Comparison of ENCODE assay signal across 11 cellular contexts in genomic region chr11:47272706-47273105, GRCh38. TPM values are rescaled to one million over a fixed set of nuclear protein-coding genes. Genes with fewer than 3 reads are reported as not detected.
DNase-seq lines count a peak whose midpoint lies in the region; ATAC-seq and TF ChIP-seq lines count a peak whose summit lies in the region.
"Had no signal": no experiment of that assay in that cellular context is flagged by ENCODE, and none has a peak within 500 bp of the region (broad histone marks: within the 10 kb centered on the region; RNA-seq: fewer than 3 reads in every experiment).

No MANE protein-coding gene starts in this region.

- H4K5ac ChIP-seq in IMR-90 (ENCODE audit: low read depth, low read length): no peak overlapping the region

- peaks cover 31% of the 10 kb centered on the region for H3K36me3 ChIP-seq in CD8-positive, alpha-beta T cell (ENCODE audit: insufficient read depth, low read length)
- H3K36me3 ChIP-seq in IMR-90 (ENCODE audit: control insufficient read depth, insufficient read depth, low read length): peaks cover 25% of the 10 kb centered on the region

- H3K27me3 ChIP-seq in CD8-positive, alpha-beta T cell (ENCODE audit: insufficient read depth, low read length): no peaks in the 10 kb centered on the region
- no peaks in the 10 kb centered on the region for H3K27me3 ChIP-seq in IMR-90 (ENCODE audit: control insufficient read depth, insufficient read depth, low read length)
- H3K27me3 ChIP-seq: esophagus muscularis mucosa, SJSA1 had no signal

- no peak for ATAC-seq in CD8-positive, alpha-beta T cell
- no peak for ATAC-seq in IMR-90 (ENCODE audit: low read depth)
- ATAC-seq in activated CD4-positive, CD25-positive, alpha-beta regulatory T cell treated with anti-CD3 and anti-CD28 coated beads, Interleukin-2, amount 50 U/mL, for 24 hours: no peak
- ATAC-seq: left cardiac atrium had no signal

- dilution Hi-C loops in IMR-90 (cut with HindIII; ENCODE audit: low sequenced_read_pairs, unreplicated experiment): no loop called here

- BruUV-seq in IMR-90 (replicated peaks; lab: Mats Ljungman, UMichigan): no TSS peak

- H3K56ac ChIP-seq in IMR-90 (ENCODE audit: extremely low read depth, insufficient read depth, low read length): no peak overlapping the region

- intact Hi-C loops in CD8-positive, alpha-beta T cell (cut with DNase I, micrococcal nuclease): loop anchor here (5.0 to 10.0 kb wide), 5 partner anchors 40 to 575 kb away; partner anchors contain the start of genes FNBP4 (in 1 of the 2), KBTBD4 (in 1 of the 2), MTCH2 (in 1 of the 2) and NDUFS3 (in 1 of the 2)
- intact Hi-C loops in IMR-90 (cut with micrococcal nuclease) (loop anchor here (5.0 kb wide), 1 partner anchor 35 kb away; no protein-coding TSS in a partner anchor), posterior vena cava (cut with DNase I) (no loop called here)
- intact Hi-C loops in activated T-helper 1 cell treated with anti-CD3 and anti-CD28 coated beads, Interleukin-12 subunit alpha, Interleukin-12 subunit beta, Interleukin-2, Interleukin-4 antibody, amounts not matched to agents 30 ng/mL and 10 ng/mL and 1 ng/mL, durations not matched to agents 14 hours and 24 hours and 36 hours (cut with micrococcal nuclease): loop anchor here (5.0 kb wide), 1 partner anchor 570 kb away; the partner anchor contains the start of genes ARHGAP1 and ZNF408

- no peak overlapping the region for H3K27ac ChIP-seq in CD8-positive, alpha-beta T cell (ENCODE audit: low read depth, low read length)
- H3K27ac ChIP-seq in IMR-90 (ENCODE audit: insufficient read depth, low read length): no peak overlapping the region
- H3K27ac ChIP-seq: SJSA1 had no signal

- H3K27ac Mint-ChIP-seq in CD8-positive, alpha-beta T cell: peak overlapping the region; percentile 46
- peak overlapping the region; percentile 54 for H3K27ac Mint-ChIP-seq in activated T-helper 1 cell treated with anti-CD3 and anti-CD28 coated beads, Interleukin-12 subunit alpha, Interleukin-12 subunit beta, Interleukin-2, Interleukin-4 antibody, amounts not matched to agents 30 ng/mL and 10 ng/mL and 1 ng/mL, durations not matched to agents 14 hours and 24 hours and 36 hours

- H3K9me1 ChIP-seq in IMR-90 (ENCODE audit: insufficient read depth, low read length): peaks cover 22% of the 10 kb centered on the region

- H4K20me1 ChIP-seq in IMR-90 (ENCODE audit: insufficient read depth, low read length): peaks cover 40% of the 10 kb centered on the region

- in situ Hi-C loops in IMR-90 (cut with MboI; ENCODE audit: low sequenced_read_pairs): no loop called here

- DNase-seq in CD8-positive, alpha-beta T cell: no peak
- DNase-seq in IMR-90 (peak; percentile 30), myocyte (ENCODE audit: low read depth) (peak; percentile 76), posterior vena cava (ENCODE audit: low spot score) (no peak), NCI-H774 (lab: John Stamatoyannopoulos, UW) (no peak)
- DNase-seq in activated T-helper 1 cell treated with anti-CD3 and anti-CD28 coated beads, Interleukin-12 subunit alpha, Interleukin-12 subunit beta, Interleukin-2, Interleukin-4 antibody, amounts not matched to agents 30 ng/mL and 10 ng/mL and 1 ng/mL, durations not matched to agents 14 hours and 24 hours and 36 hours (ENCODE audit: low spot score): no peak
- DNase-seq: left cardiac atrium, NCI-H1694 had no signal

- peaks cover 52% of the 10 kb centered on the region for H3K36me3 Mint-ChIP-seq in CD8-positive, alpha-beta T cell
- peaks cover 24% of the 10 kb centered on the region for H3K36me3 Mint-ChIP-seq in activated T-helper 1 cell treated with anti-CD3 and anti-CD28 coated beads, Interleukin-12 subunit alpha, Interleukin-12 subunit beta, Interleukin-2, Interleukin-4 antibody, amounts not matched to agents 30 ng/mL and 10 ng/mL and 1 ng/mL, durations not matched to agents 14 hours and 24 hours and 36 hours (ENCODE audit: low read depth)

- no peak overlapping the region for H3K18ac ChIP-seq in IMR-90 (ENCODE audit: low read depth, low read length)

- peaks cover 35% of the 10 kb centered on the region for H3K4me1 ChIP-seq in CD8-positive, alpha-beta T cell (ENCODE audit: insufficient read depth, low read length)
- peaks cover 16% of the 10 kb centered on the region for H3K4me1 ChIP-seq in IMR-90 (ENCODE audit: control insufficient read depth, insufficient read depth, low read length)

- H3K79me1 ChIP-seq in IMR-90 (ENCODE audit: low read depth in 1 of 2, low read length in 2 of 2): peaks cover 36 to 65% of the 10 kb centered on the region in 2 experiments

- no peak for TF ChIP-seq RAD21 in IMR-90 (IDR thresholded peaks at IDR 0.05; ENCODE audit: low read length)

- no peak overlapping the region for H3K14ac ChIP-seq in IMR-90 (replicated peaks; ENCODE audit: low read depth, low read length)

- TF ChIP-seq POLR2A in IMR-90 (IDR thresholded peaks at IDR 0.05; ENCODE audit: low read depth, low read length): no peak

- no peak overlapping the region for H4K8ac ChIP-seq in IMR-90 (ENCODE audit: low read depth in 2 of 2, low read length in 2 of 2)

- no peak overlapping the region for H3K23ac ChIP-seq in IMR-90 (ENCODE audit: low read depth, low read length)

- H3K4me2 ChIP-seq in IMR-90 (ENCODE audit: low read depth, low read length): no peak overlapping the region

- no peaks in the 10 kb centered on the region for H3K9me3 Mint-ChIP-seq in CD8-positive, alpha-beta T cell
- no peaks in the 10 kb centered on the region for H3K9me3 Mint-ChIP-seq in activated T-helper 1 cell treated with anti-CD3 and anti-CD28 coated beads, Interleukin-12 subunit alpha, Interleukin-12 subunit beta, Interleukin-2, Interleukin-4 antibody, amounts not matched to agents 30 ng/mL and 10 ng/mL and 1 ng/mL, durations not matched to agents 14 hours and 24 hours and 36 hours

- no peaks in the 10 kb centered on the region for H3K27me3 Mint-ChIP-seq in CD8-positive, alpha-beta T cell (ENCODE audit: low read depth)
- H3K27me3 Mint-ChIP-seq in activated T-helper 1 cell treated with anti-CD3 and anti-CD28 coated beads, Interleukin-12 subunit alpha, Interleukin-12 subunit beta, Interleukin-2, Interleukin-4 antibody, amounts not matched to agents 30 ng/mL and 10 ng/mL and 1 ng/mL, durations not matched to agents 14 hours and 24 hours and 36 hours (ENCODE audit: insufficient read depth): no peaks in the 10 kb centered on the region

- POLR2A ChIA-PET in CD8-positive, alpha-beta T cell (lab: Charles Lee): interaction anchor here (3.4 kb wide), 1 partner anchor 13 kb away, joined by 13 read pairs; no protein-coding TSS in a partner anchor
- POLR2A ChIA-PET in IMR-90 (lab: Charles Lee; ENCODE audit: unreplicated experiment): no interaction called here

- no CpG with 5 or more reads among the region's 1 CpG for WGBS in IMR-90 (ENCODE audit: extremely low coverage in 2 of 2, insufficient read length in 1 of 2), 2 experiments

- no peak overlapping the region for H2BK5ac ChIP-seq in IMR-90 (ENCODE audit: low read depth, low read length, poor library complexity, severe bottlenecking)

- no peak overlapping the region for H2AK5ac ChIP-seq in IMR-90 (ENCODE audit: low read depth, low read length)

- H3K4me3 Mint-ChIP-seq in CD8-positive, alpha-beta T cell: peak overlapping the region; percentile 22
- H3K4me3 Mint-ChIP-seq in activated T-helper 1 cell treated with anti-CD3 and anti-CD28 coated beads, Interleukin-12 subunit alpha, Interleukin-12 subunit beta, Interleukin-2, Interleukin-4 antibody, amounts not matched to agents 30 ng/mL and 10 ng/mL and 1 ng/mL, durations not matched to agents 14 hours and 24 hours and 36 hours: no peak overlapping the region

- H4K91ac ChIP-seq in IMR-90 (ENCODE audit: insufficient read depth, low read depth, low read length): no peak overlapping the region

- CTCF ChIA-PET in CD8-positive, alpha-beta T cell (lab: Charles Lee): interaction anchor here (0.7 to 1.5 kb wide), 7 partner anchors 9 to 139 kb away, joined by 3 to 5 read pairs (median 3); no protein-coding TSS in a partner anchor
- CTCF ChIA-PET in IMR-90 (lab: Yijun Ruan, JAX): interaction anchor here (0.7 to 1.0 kb wide), 3 partner anchors 39 to 96 kb away, joined by 3 to 6 read pairs (median 3); partner anchors contain the start of gene ARFGAP2

- no peak overlapping the region for H3K4ac ChIP-seq in IMR-90 (ENCODE audit: low read depth, low read length)

- H3K4me3 ChIP-seq in CD8-positive, alpha-beta T cell (ENCODE audit: low read depth, low read length): no peak overlapping the region
- no peak overlapping the region for H3K4me3 ChIP-seq in IMR-90 (ENCODE audit: insufficient read depth, low read depth, low read length)
- H3K4me3 ChIP-seq: esophagus muscularis mucosa, SJSA1 had no signal

- H2BK20ac ChIP-seq in IMR-90 (ENCODE audit: low read depth, low read length): no peak overlapping the region

- no peak overlapping the region for H2AFZ ChIP-seq in IMR-90 (replicated peaks; ENCODE audit: low read length, poor library complexity)

- H3K4me1 Mint-ChIP-seq in CD8-positive, alpha-beta T cell (ENCODE audit: low read depth): peaks cover 46% of the 10 kb centered on the region
- H3K4me1 Mint-ChIP-seq in activated T-helper 1 cell treated with anti-CD3 and anti-CD28 coated beads, Interleukin-12 subunit alpha, Interleukin-12 subunit beta, Interleukin-2, Interleukin-4 antibody, amounts not matched to agents 30 ng/mL and 10 ng/mL and 1 ng/mL, durations not matched to agents 14 hours and 24 hours and 36 hours (ENCODE audit: low read depth): peaks cover 42% of the 10 kb centered on the region

- H2AK9ac ChIP-seq in IMR-90 (replicated peaks; ENCODE audit: low read depth, low read length, poor library complexity): no peak overlapping the region

- H2BK15ac ChIP-seq in IMR-90 (ENCODE audit: low read depth, low read length): no peak overlapping the region

- no peak overlapping the region for H2BK120ac ChIP-seq in IMR-90 (ENCODE audit: low read depth, low read length)

- H3K9ac ChIP-seq in IMR-90 (ENCODE audit: low read depth, low read length): no peak overlapping the region

- no peak for TF ChIP-seq CTCF in CD8-positive, alpha-beta T cell (IDR thresholded peaks at IDR 0.05)
- TF ChIP-seq CTCF in IMR-90 (conservative IDR thresholded peaks at IDR 0.05; ENCODE audit: low read depth, low read length): no peak

- H3K9me3 ChIP-seq in CD8-positive, alpha-beta T cell (ENCODE audit: low read length): no peaks in the 10 kb centered on the region
- H3K9me3 ChIP-seq in IMR-90 (ENCODE audit: control insufficient read depth, insufficient read depth, low read length): no peaks in the 10 kb centered on the region
- H3K9me3 ChIP-seq: esophagus muscularis mucosa, SJSA1 had no signal

RNA-seq across cellular contexts. Expression of gene MADD, which starts 2.8 kb away (rescaled TPM):
- 100 to 1,000 TPM; 191 to 196 TPM for total RNA-seq in CD8-positive, alpha-beta T cell
- total RNA-seq in IMR-90 (2012; rRNA removed) (11.1 and 13.3 TPM in 2 replicates), myocyte (41.0 and 54.4 TPM in 2 replicates), posterior vena cava (10 to 100 TPM; 32.4 to 32.5 TPM)
- 16.4 and 17.3 TPM in 2 replicates for polyA plus RNA-seq in IMR-90 (2012; rRNA removed)
- 11.8 and 13.6 TPM in 2 replicates for polyA plus RNA-seq in IMR-90 (2012; cell fraction: cytosol; rRNA removed)
- 45.5 and 53.1 TPM in 2 replicates for polyA plus RNA-seq in IMR-90 (2012; cell fraction: nucleus; rRNA removed; ENCODE audit: low replicate concordance)
- 75.9 and 85.2 TPM in 2 replicates for total RNA-seq in activated T-helper 1 cell treated with anti-CD3 and anti-CD28 coated beads, Interleukin-12 subunit alpha, Interleukin-12 subunit beta, Interleukin-2, Interleukin-4 antibody, amounts not matched to agents 30 ng/mL and 10 ng/mL and 1 ng/mL, durations not matched to agents 14 hours and 24 hours and 36 hours
- 28.5 TPM for polyA plus RNA-seq in myocyte (2012)

RNA-seq across cellular contexts. Expression of gene NR1H3, which starts 14.9 kb away (rescaled TPM):
- total RNA-seq in CD8-positive, alpha-beta T cell: 1 to 10 TPM; 1.3 to 1.5 TPM
- 9.1 and 9.7 TPM in 2 replicates for total RNA-seq in IMR-90 (2012; rRNA removed)
- 13.6 and 19.0 TPM in 2 replicates for polyA plus RNA-seq in IMR-90 (2012; rRNA removed)
- polyA plus RNA-seq in IMR-90 (2012; cell fraction: cytosol; rRNA removed): 9.7 and 15.4 TPM in 2 replicates
- 48.0 and 62.0 TPM in 2 replicates for polyA plus RNA-seq in IMR-90 (2012; cell fraction: nucleus; rRNA removed; ENCODE audit: low replicate concordance)
- 8.5 and 9.9 TPM in 2 replicates for total RNA-seq in activated T-helper 1 cell treated with anti-CD3 and anti-CD28 coated beads, Interleukin-12 subunit alpha, Interleukin-12 subunit beta, Interleukin-2, Interleukin-4 antibody, amounts not matched to agents 30 ng/mL and 10 ng/mL and 1 ng/mL, durations not matched to agents 14 hours and 24 hours and 36 hours
- 9.9 and 11.3 TPM in 2 replicates for total RNA-seq in myocyte
- 11.9 TPM for polyA plus RNA-seq in myocyte (2012)
- 10 to 100 TPM; 11.9 to 24.8 TPM for total RNA-seq in posterior vena cava

RNA-seq across cellular contexts. Expression of gene ACP2, which starts 24.1 kb away (rescaled TPM):
- total RNA-seq in CD8-positive, alpha-beta T cell: 10 to 100 TPM; 18.3 to 22.6 TPM
- total RNA-seq in IMR-90 (2012; rRNA removed) (10.3 and 17.7 TPM in 2 replicates), myocyte (34.8 and 60.8 TPM in 2 replicates), posterior vena cava (10 to 100 TPM; 18.0 to 25.1 TPM)
- 23.6 and 24.8 TPM in 2 replicates for polyA plus RNA-seq in IMR-90 (2012; rRNA removed)
- polyA plus RNA-seq in IMR-90 (2012; cell fraction: cytosol; rRNA removed): 17.6 and 27.9 TPM in 2 replicates
- polyA plus RNA-seq in IMR-90 (2012; cell fraction: nucleus; rRNA removed; ENCODE audit: low replicate concordance): 44.8 and 66.4 TPM in 2 replicates
- 31.8 and 33.8 TPM in 2 replicates for total RNA-seq in activated T-helper 1 cell treated with anti-CD3 and anti-CD28 coated beads, Interleukin-12 subunit alpha, Interleukin-12 subunit beta, Interleukin-2, Interleukin-4 antibody, amounts not matched to agents 30 ng/mL and 10 ng/mL and 1 ng/mL, durations not matched to agents 14 hours and 24 hours and 36 hours
- 44.5 TPM for polyA plus RNA-seq in myocyte (2012)

RNA-seq across cellular contexts. Expression of gene DDB2, which starts 57.9 kb away (rescaled TPM):
- 10 to 100 TPM; 39.0 to 43.0 TPM for total RNA-seq in CD8-positive, alpha-beta T cell
- total RNA-seq in IMR-90 (2012; rRNA removed) (25.6 and 27.8 TPM in 2 replicates), myocyte (33.2 and 34.2 TPM in 2 replicates), posterior vena cava (10 to 100 TPM; 30.1 to 31.5 TPM)
- polyA plus RNA-seq in IMR-90 (2012; rRNA removed): 33.5 and 33.6 TPM in 2 replicates
- 24.1 and 24.5 TPM in 2 replicates for polyA plus RNA-seq in IMR-90 (2012; cell fraction: cytosol; rRNA removed)
- 77.2 and 160 TPM in 2 replicates for polyA plus RNA-seq in IMR-90 (2012; cell fraction: nucleus; rRNA removed; ENCODE audit: low replicate concordance)
- total RNA-seq in activated T-helper 1 cell treated with anti-CD3 and anti-CD28 coated beads, Interleukin-12 subunit alpha, Interleukin-12 subunit beta, Interleukin-2, Interleukin-4 antibody, amounts not matched to agents 30 ng/mL and 10 ng/mL and 1 ng/mL, durations not matched to agents 14 hours and 24 hours and 36 hours: 134 and 142 TPM in 2 replicates
- 60.0 TPM for polyA plus RNA-seq in myocyte (2012)

Comparison
In these comparisons a context has a peak if more than half of its experiments do, and no peak if none do; other contexts are left out.
1. DNase-seq: peak in IMR-90 (single experiment) and myocyte (single experiment); none in CD8-positive, alpha-beta T cell (0 of 7), activated T-helper 1 cell treated with anti-CD3 and anti-CD28 coated beads, Interleukin-12 subunit alpha, Interleukin-12 subunit beta, Interleukin-2, Interleukin-4 antibody, amounts not matched to agents 30 ng/mL and 10 ng/mL and 1 ng/mL, durations not matched to agents 14 hours and 24 hours and 36 hours (single experiment), posterior vena cava (single experiment) and NCI-H774 (single experiment).
2. intact Hi-C loops: an anchor here in CD8-positive, alpha-beta T cell (5.0 to 10.0 kb wide), IMR-90 (5.0 kb wide) and activated T-helper 1 cell treated with anti-CD3 and anti-CD28 coated beads, Interleukin-12 subunit alpha, Interleukin-12 subunit beta, Interleukin-2, Interleukin-4 antibody, amounts not matched to agents 30 ng/mL and 10 ng/mL and 1 ng/mL, durations not matched to agents 14 hours and 24 hours and 36 hours (5.0 kb wide); none called in posterior vena cava.